Comparison of ENCODE assay signal across 8 cellular contexts in genomic region chr22:40183029-40183581, GRCh38. TPM values are rescaled to one million over a fixed set of nuclear protein-coding genes. Genes with fewer than 3 reads are reported as not detected.
DNase-seq lines count a peak whose midpoint lies in the region; ATAC-seq and TF ChIP-seq lines count a peak whose summit lies in the region.

No MANE protein-coding gene starts in this region.

- H3K27me3 ChIP-seq in PC-9 (ENCODE audit: insufficient read depth, low read depth) (no peaks in the 10 kb centered on the region), endodermal cell (ENCODE audit: control insufficient read depth, insufficient read depth, low read length, poor library complexity, severe bottlenecking) (no peaks in the 10 kb centered on the region)

- H3K4me3 Mint-ChIP-seq in endodermal cell: no peak overlapping the region
- H3K4me3 Mint-ChIP-seq in naive B cell: peak overlapping the region; percentile 44 to 83 (median 67)

- 74 to 86% methylated on average over 6 to 9 of the region's 9 CpGs for WGBS in endodermal cell (ENCODE audit: insufficient coverage in 1 of 2, insufficient read length in 1 of 2), 2 experiments

- H3K27ac Mint-ChIP-seq in endodermal cell (peak overlapping the region; percentile 89), naive B cell (peak overlapping the region; percentile 71 to 94 (median 80))

- no TSS peak for BruUV-seq in PC-9 (replicated peaks; lab: Mats Ljungman, UMichigan)

- H3K36me3 ChIP-seq in PC-9 (ENCODE audit: low read depth) (no peaks in the 10 kb centered on the region), endodermal cell (ENCODE audit: control insufficient read depth, insufficient read depth, low read length) (no peaks in the 10 kb centered on the region)

- H3K9me3 Mint-ChIP-seq in endodermal cell (peaks cover 5% of the 10 kb centered on the region), naive B cell (no peaks in the 10 kb centered on the region)

- H3K27ac ChIP-seq in PC-9 (no peak overlapping the region), endodermal cell (ENCODE audit: low read depth, low read length) (peak overlapping the region; percentile 52)

- ATAC-seq in naive B cell (ENCODE audit: low read depth in 2 of 2) (peak; percentile 60 to 73), HG03045 (IDR thresholded peaks at IDR 0.05; ENCODE audit: unreplicated experiment) (no peak), GM21423 (IDR thresholded peaks at IDR 0.05; ENCODE audit: unreplicated experiment) (no peak), HG02588 (IDR thresholded peaks at IDR 0.05; ENCODE audit: unreplicated experiment) (no peak)

- no peaks in the 10 kb centered on the region for H3F3A ChIP-seq in PC-9 (ENCODE audit: insufficient read depth, low read depth)

- DNase-seq in EH (ENCODE audit: low read depth) (peak; percentile 96), PC-9 (peak; percentile 18 to 70), endodermal cell (no peak), naive B cell (peak; percentile 19), GM13977 (ENCODE audit: low spot score) (no peak)

- no peak overlapping the region for H2AFZ ChIP-seq in PC-9

- TF ChIP-seq CTCF in PC-9 (conservative IDR thresholded peaks at IDR 0.05): no peak
- no peak for TF ChIP-seq CTCF in endodermal cell (conservative IDR thresholded peaks at IDR 0.05)
- TF ChIP-seq CTCF in GM13977 (IDR thresholded peaks at IDR 0.05; ENCODE audit: extremely low read depth, insufficient read depth, missing control alignments): no peak

- no peaks in the 10 kb centered on the region for H3K9me2 ChIP-seq in PC-9 (ENCODE audit: insufficient read depth)

- H3K4me1 Mint-ChIP-seq in endodermal cell (peaks cover 62% of the 10 kb centered on the region), naive B cell (peaks cover 56 to 87% (median 67%) of the 10 kb centered on the region in 3 donors)

- in situ Hi-C loops in GM13977 (cut with MboI; ENCODE audit: low pct_unique_long_range_greater_than_20kb, low sequenced_read_pairs, unreplicated experiment): no loop called here

- no peaks in the 10 kb centered on the region for H3K27me3 Mint-ChIP-seq in endodermal cell (ENCODE audit: insufficient read depth)
- no peaks in the 10 kb centered on the region for H3K27me3 Mint-ChIP-seq in naive B cell

- POLR2A ChIA-PET in PC-9 (lab: Charles Lee; ENCODE audit: unreplicated experiment): no interaction called here

- H4K20me1 ChIP-seq in PC-9 (ENCODE audit: insufficient read depth): peaks cover 11% of the 10 kb centered on the region

- no peak overlapping the region for H3K4me3 ChIP-seq in PC-9
- H3K4me3 ChIP-seq in endodermal cell (ENCODE audit: low read length): peak overlapping the region; percentile 32

- H3K9me3 ChIP-seq in PC-9 (ENCODE audit: insufficient read depth, low read depth) (no peaks in the 10 kb centered on the region), endodermal cell (ENCODE audit: control insufficient read depth, low read length) (no peaks in the 10 kb centered on the region)

- H3K79me2 ChIP-seq in PC-9 (ENCODE audit: low read depth): peaks cover 96% of the 10 kb centered on the region

- H3K4me2 ChIP-seq in PC-9: 0 out of 2 replicates have a peak overlapping the region, but pooled peaks have one; percentile 17

- H3K9ac ChIP-seq in endodermal cell (ENCODE audit: extremely low read depth, low read length, poor library complexity, severe bottlenecking): no peak overlapping the region

- H3K4me1 ChIP-seq in PC-9 (replicated peaks; ENCODE audit: insufficient read depth) (peaks cover 25% of the 10 kb centered on the region), endodermal cell (ENCODE audit: control insufficient read depth, insufficient read depth, low read length) (peaks cover 27% of the 10 kb centered on the region)

- H3K36me3 Mint-ChIP-seq in endodermal cell (ENCODE audit: low read depth): peaks cover 5% of the 10 kb centered on the region
- H3K36me3 Mint-ChIP-seq in naive B cell: peaks cover 6 to 8% of the 10 kb centered on the region in 2 donors

- intact Hi-C loops in PC-9 (cut with micrococcal nuclease; ENCODE audit: unreplicated experiment): no loop called here

- CTCF ChIA-PET in PC-9 (lab: Charles Lee): no interaction called here

RNA-seq across cellular contexts. Expression of gene TNRC6B, which starts 5.4 kb away (rescaled TPM):
- total RNA-seq in PC-9 (2021) (57.8 and 62.7 TPM in 2 replicates), endodermal cell (10 to 100 TPM; 57.5 to 62.5 TPM)
- 13.7 TPM for polyA plus RNA-seq in endodermal cell (2013, experiment 1 of 2)
- 14.7 TPM for polyA plus RNA-seq in endodermal cell (2013, experiment 2 of 2)
- polyA plus RNA-seq in naive B cell (ENCODE audit: low read depth in 6 of 6): 100 to 1,000 TPM in 4 of 6 donors, 10 to 100 TPM in 2; 37.3 to 171 (median 109) TPM

Comparison
In these comparisons a context has a peak if more than half of its experiments do, and no peak if none do; other contexts are left out.
1. DNase-seq: peak in EH (single experiment), PC-9 (2 of 2) and naive B cell (single experiment); none in endodermal cell (single experiment) and GM13977 (single experiment).
2. ATAC-seq: peak in naive B cell (2 of 2); none in HG03045 (single experiment), GM21423 (single experiment) and HG02588 (single experiment).